16 cellular contexts compared by ENCODE assay signal in the genomic region with DNA sequence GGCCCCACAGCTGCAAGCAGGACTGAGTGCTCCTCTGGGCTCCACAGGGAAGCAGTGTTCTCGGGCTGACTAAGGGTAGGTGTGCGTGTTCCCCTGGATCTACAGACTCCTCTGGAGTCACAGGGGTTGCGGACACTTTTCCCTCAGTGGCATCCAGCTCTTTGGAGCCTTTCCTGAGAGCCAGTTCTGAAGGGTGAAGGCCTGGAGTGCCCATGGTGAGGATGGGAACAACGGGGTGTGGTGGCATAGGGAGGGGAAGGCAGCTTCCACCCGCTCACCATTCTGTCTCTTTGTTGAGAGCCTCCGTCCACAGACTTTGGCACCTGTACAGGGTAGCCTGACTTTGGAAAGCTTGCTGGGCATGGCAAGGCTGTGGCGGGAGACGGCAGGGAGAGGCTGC.
DNase-seq lines count a peak whose midpoint lies in the region; ATAC-seq and TF ChIP-seq lines count a peak whose summit lies in the region.
"Had no signal": no experiment of that assay in that cellular context is flagged by ENCODE, and none has a peak within 500 bp of the region (broad histone marks: within the 10 kb centered on the region; RNA-seq: fewer than 3 reads in every experiment).

No MANE protein-coding gene starts in this region.

- no peaks in the 10 kb centered on the region for H3K9me3 Mint-ChIP-seq in activated naive CD8-positive, alpha-beta T cell treated with anti-CD3 and anti-CD28 coated beads, Interleukin-2, amount 10 ng/mL, durations not matched to agents 7 days and 5 days
- no peaks in the 10 kb centered on the region for H3K9me3 Mint-ChIP-seq in activated naive CD8-positive, alpha-beta T cell treated with anti-CD3 and anti-CD28 coated beads for 36 hours
- no peaks in the 10 kb centered on the region for H3K9me3 Mint-ChIP-seq in endodermal cell
- H3K9me3 Mint-ChIP-seq: CD8-positive, alpha-beta T cell; H9 had no signal

- TF ChIP-seq CTCF in endodermal cell (conservative IDR thresholded peaks at IDR 0.05) (no peak), spleen (IDR thresholded peaks at IDR 0.05 in 8 of 11, conservative IDR thresholded peaks at IDR 0.05 in 3 of 11) (no peak), OCI-LY7 (conservative IDR thresholded peaks at IDR 0.05; ENCODE audit: low read length) (no peak)

- CTCF ChIA-PET in OCI-LY7 (lab: Charles Lee; ENCODE audit: unreplicated experiment), result no interaction called here

- ATAC-seq in activated naive CD8-positive, alpha-beta T cell treated with anti-CD3 and anti-CD28 coated beads, Interleukin-2, amount 10 ng/mL, durations not matched to agents 7 days and 5 days (ENCODE audit: low read depth), result no peak
- ATAC-seq in HG02970 (IDR thresholded peaks at IDR 0.05; ENCODE audit: low FRiP score, unreplicated experiment), result no peak
- ATAC-seq: CD8-positive, alpha-beta T cell; GM12878 had no signal

- POLR2A ChIA-PET in activated naive CD8-positive, alpha-beta T cell treated with anti-CD3 and anti-CD28 coated beads, Interleukin-2, amount 10 ng/mL, durations not matched to agents 7 days and 5 days (lab: Charles Lee), result no interaction called here
- POLR2A ChIA-PET in OCI-LY7 (lab: Charles Lee), result no interaction called here

- H3K4me3 ChIP-seq in endodermal cell (ENCODE audit: low read length) (no peak overlapping the region), spleen (no peak overlapping the region), OCI-LY7 (ENCODE audit: low read depth, low read length, poor library complexity, severe bottlenecking) (no peak overlapping the region)
- H3K4me3 ChIP-seq: BLaER1, GM12878 had no signal

- WGBS in endodermal cell (ENCODE audit: insufficient coverage in 1 of 2, insufficient read length in 1 of 2), 2 experiments, result 78 to 100% methylated on average over 3 to 8 of the region's 8 CpGs
- 78 to 94% (median 85%) methylated on average over 6 to 8 of the region's 8 CpGs for WGBS in spleen, 5 donors

- H3K27ac Mint-ChIP-seq in activated naive CD8-positive, alpha-beta T cell treated with anti-CD3 and anti-CD28 coated beads, Interleukin-2, amount 10 ng/mL, durations not matched to agents 7 days and 5 days, result no peak overlapping the region
- no peak overlapping the region for H3K27ac Mint-ChIP-seq in activated naive CD8-positive, alpha-beta T cell treated with anti-CD3 and anti-CD28 coated beads for 36 hours
- no peak overlapping the region for H3K27ac Mint-ChIP-seq in endodermal cell
- H3K27ac Mint-ChIP-seq: CD8-positive, alpha-beta T cell; H9 had no signal

- H3K27me3 ChIP-seq in endodermal cell (ENCODE audit: control insufficient read depth, insufficient read depth, low read length, poor library complexity, severe bottlenecking) (no peaks in the 10 kb centered on the region), spleen (replicated peaks in 1 of 7) (peaks cover 0 to 6% (median 0%) of the 10 kb centered on the region in 7 donors)
- H3K27me3 ChIP-seq: BLaER1 had no signal

- TF ChIP-seq POLR2A in spleen (IDR thresholded peaks at IDR 0.05), result no peak

- H3K36me3 Mint-ChIP-seq in activated naive CD8-positive, alpha-beta T cell treated with anti-CD3 and anti-CD28 coated beads, Interleukin-2, amount 10 ng/mL, durations not matched to agents 7 days and 5 days, result no peaks in the 10 kb centered on the region
- H3K36me3 Mint-ChIP-seq in activated naive CD8-positive, alpha-beta T cell treated with anti-CD3 and anti-CD28 coated beads for 36 hours, result no peaks in the 10 kb centered on the region
- H3K36me3 Mint-ChIP-seq in endodermal cell (ENCODE audit: low read depth), result no peaks in the 10 kb centered on the region
- H3K36me3 Mint-ChIP-seq: CD8-positive, alpha-beta T cell had no signal

- peak; percentile 15 for DNase-seq in activated naive CD8-positive, alpha-beta T cell treated with anti-CD3 and anti-CD28 coated beads, Interleukin-2, amount 10 ng/mL, durations not matched to agents 7 days and 5 days
- DNase-seq in activated naive CD8-positive, alpha-beta T cell treated with anti-CD3 and anti-CD28 coated beads for 36 hours, result no peak
- DNase-seq in endodermal cell (peak; percentile 36), spleen (peak; percentile 28), OCI-LY7 (ENCODE audit: low spot score) (no peak), GM03348 (ENCODE audit: low spot score) (no peak)
- DNase-seq: 8988T; Calu3; CD8-positive, alpha-beta T cell; DMS79 treated with DMSO at 0.1 percent for 48 hours; GF-D8; GOT3; H9 had no signal

- H3K9ac ChIP-seq in endodermal cell (ENCODE audit: extremely low read depth, low read length, poor library complexity, severe bottlenecking), result no peak overlapping the region
- H3K9ac ChIP-seq: BLaER1 had no signal

- H3K4me1 ChIP-seq in endodermal cell (ENCODE audit: control insufficient read depth, insufficient read depth, low read length) (no peaks in the 10 kb centered on the region), spleen (peaks cover 0 to 6% (median 0%) of the 10 kb centered on the region in 6 donors), OCI-LY7 (ENCODE audit: insufficient read depth, low read length, poor library complexity, severe bottlenecking) (no peaks in the 10 kb centered on the region)

- H3K79me2 ChIP-seq in OCI-LY7 (ENCODE audit: insufficient read depth, low read depth, low read length), result no peaks in the 10 kb centered on the region

- H3K36me3 ChIP-seq in endodermal cell (ENCODE audit: control insufficient read depth, insufficient read depth, low read length) (no peaks in the 10 kb centered on the region), spleen (no peaks in the 10 kb centered on the region), OCI-LY7 (ENCODE audit: insufficient read depth, low read length) (no peaks in the 10 kb centered on the region)
- H3K36me3 ChIP-seq: BLaER1 had no signal

- intact Hi-C loops in spleen (cut with DNase I; ENCODE audit: low total_unique reads) (no loop called here), OCI-LY7 (cut with micrococcal nuclease; ENCODE audit: unreplicated experiment) (no loop called here)

- H3K27ac ChIP-seq in endodermal cell (ENCODE audit: low read depth, low read length) (no peak overlapping the region), spleen (no peak overlapping the region), OCI-LY7 (ENCODE audit: low read depth, low read length, poor library complexity, severe bottlenecking) (no peak overlapping the region)
- H3K27ac ChIP-seq: BLaER1 had no signal

- peaks cover 13% of the 10 kb centered on the region for H3K27me3 Mint-ChIP-seq in activated naive CD8-positive, alpha-beta T cell treated with anti-CD3 and anti-CD28 coated beads, Interleukin-2, amount 10 ng/mL, durations not matched to agents 7 days and 5 days
- peaks cover 10% of the 10 kb centered on the region for H3K27me3 Mint-ChIP-seq in activated naive CD8-positive, alpha-beta T cell treated with anti-CD3 and anti-CD28 coated beads for 36 hours
- peaks cover 2% of the 10 kb centered on the region for H3K27me3 Mint-ChIP-seq in endodermal cell (ENCODE audit: insufficient read depth)

- no peaks in the 10 kb centered on the region for H3K4me1 Mint-ChIP-seq in activated naive CD8-positive, alpha-beta T cell treated with anti-CD3 and anti-CD28 coated beads, Interleukin-2, amount 10 ng/mL, durations not matched to agents 7 days and 5 days
- H3K4me1 Mint-ChIP-seq in activated naive CD8-positive, alpha-beta T cell treated with anti-CD3 and anti-CD28 coated beads for 36 hours, result no peaks in the 10 kb centered on the region
- H3K4me1 Mint-ChIP-seq in endodermal cell, result peaks cover 6% of the 10 kb centered on the region

- no peaks in the 10 kb centered on the region for H4K20me1 ChIP-seq in OCI-LY7 (ENCODE audit: insufficient read depth, low read length)
- H4K20me1 ChIP-seq: BLaER1 had no signal

- no TSS peak for BruUV-seq in OCI-LY7 (replicated peaks; lab: Mats Ljungman, UMichigan)

- no peaks in the 10 kb centered on the region for H3K9me2 ChIP-seq in OCI-LY7 (ENCODE audit: insufficient read depth, low read length)

- H2AFZ ChIP-seq in OCI-LY7 (ENCODE audit: low read length), result no peak overlapping the region

- H3K9me3 ChIP-seq in endodermal cell (ENCODE audit: control insufficient read depth, low read length), result no peaks in the 10 kb centered on the region
- no peaks in the 10 kb centered on the region for H3K9me3 ChIP-seq in spleen
- H3K9me3 ChIP-seq in OCI-LY7 (ENCODE audit: low read length), result no peaks in the 10 kb centered on the region
- H3K9me3 ChIP-seq: BLaER1 had no signal

- H3K4me2 ChIP-seq in OCI-LY7 (ENCODE audit: low read length), result no peak overlapping the region
- H3K4me2 ChIP-seq: BLaER1 had no signal

- H3K4me3 Mint-ChIP-seq in activated naive CD8-positive, alpha-beta T cell treated with anti-CD3 and anti-CD28 coated beads, Interleukin-2, amount 10 ng/mL, durations not matched to agents 7 days and 5 days, result no peak overlapping the region
- H3K4me3 Mint-ChIP-seq in activated naive CD8-positive, alpha-beta T cell treated with anti-CD3 and anti-CD28 coated beads for 36 hours, result no peak overlapping the region
- no peak overlapping the region for H3K4me3 Mint-ChIP-seq in endodermal cell
- H3K4me3 Mint-ChIP-seq: CD8-positive, alpha-beta T cell; H9 had no signal

Comparison
In these comparisons a context has a peak if more than half of its experiments do, and no peak if none do; other contexts are left out.
1. DNase-seq: peak in activated naive CD8-positive, alpha-beta T cell treated with anti-CD3 and anti-CD28 coated beads, Interleukin-2, amount 10 ng/mL, durations not matched to agents 7 days and 5 days (single experiment), endodermal cell (single experiment) and spleen (single experiment); none in activated naive CD8-positive, alpha-beta T cell treated with anti-CD3 and anti-CD28 coated beads for 36 hours (single experiment), OCI-LY7 (single experiment) and GM03348 (single experiment).